24 cellular contexts compared by ENCODE assay signal in genomic region chr10:69870591-69870990, GRCh38.
"Had no signal": no experiment of that assay in that cellular context is flagged by ENCODE, and none has a peak within 500 bp of the region (broad histone marks: within the 10 kb centered on the region; RNA-seq: fewer than 3 reads in every experiment).

No MANE protein-coding gene starts in this region.

- DNase-seq: activated B cell treated with CpG ODN at 0.5 μM for 24 hours; activated CD4-positive, alpha-beta T cell treated with anti-CD3 and anti-CD28 coated beads for 1 hour; activated CD4-positive, alpha-beta T cell treated with anti-CD3 and anti-CD28 coated beads, Interleukin-2, amount 10 ng/mL, durations not matched to agents 24 days and 14 days; activated CD4-positive, alpha-beta T cell treated with anti-CD3 and anti-CD28 coated beads, Interleukin-2, amount 50 U/mL, for 48 hours; activated CD8-positive, alpha-beta memory T cell treated with anti-CD3 and anti-CD28 coated beads, Interleukin-2, amount 10 ng/mL, durations not matched to agents 7 days and 5 days; activated effector memory CD4-positive, alpha-beta T cell treated with Interleukin-2 at 50 U/mL for 16 hours; activated naive CD4-positive, alpha-beta T cell; activated naive CD8-positive, alpha-beta T cell treated with anti-CD3 and anti-CD28 coated beads, Interleukin-2, amount 50 U/mL, for 24 hours; activated T-cell treated with anti-CD3 and anti-CD28 coated beads, Interleukin-2, amount 50 U/mL, for 24 hours; amniotic stem cell; KG1; NCI-H1048; NCI-H1417 treated with DMSO at 0.1 percent for 48 hours; NCI-H1694; NCI-H2029; NCI-H446; NCI-H524; SIG-M5; T-helper 17 cell; T-helper 9 cell had no signal

- ATAC-seq: activated CD8-positive, alpha-beta memory T cell treated with anti-CD3 and anti-CD28 coated beads, Interleukin-2, amount 10 ng/mL, durations not matched to agents 7 days and 5 days; activated naive CD8-positive, alpha-beta T cell treated with anti-CD3 and anti-CD28 coated beads, Interleukin-2, amount 50 U/mL, for 24 hours; T-helper 17 cell had no signal

- H3K4me3 ChIP-seq: cardiac muscle cell had no signal

- H3K36me3 ChIP-seq: cardiac muscle cell had no signal

- H3K36me3 Mint-ChIP-seq: activated CD8-positive, alpha-beta memory T cell treated with anti-CD3 and anti-CD28 coated beads, Interleukin-2, amount 10 ng/mL, durations not matched to agents 7 days and 5 days; activated naive CD4-positive, alpha-beta T cell treated with anti-CD3 and anti-CD28 coated beads, Interleukin-2, amount 50 U/mL, for 24 hours; brain had no signal

- H3K9me3 Mint-ChIP-seq: activated B cell treated with CpG ODN at 0.5 μM for 24 hours; activated CD4-positive, alpha-beta T cell treated with anti-CD3 and anti-CD28 coated beads, Interleukin-2, amount 10 ng/mL, durations not matched to agents 24 days and 14 days; activated naive CD4-positive, alpha-beta T cell treated with anti-CD3 and anti-CD28 coated beads, Interleukin-2, amount 50 U/mL, for 24 hours; activated naive CD8-positive, alpha-beta T cell treated with anti-CD3 and anti-CD28 coated beads, Interleukin-2, amount 50 U/mL, for 24 hours; activated T-cell treated with anti-CD3 and anti-CD28 coated beads, Interleukin-2, amount 50 U/mL, for 24 hours; activated T-helper 1 cell treated with anti-CD3 and anti-CD28 coated beads, Interleukin-12 subunit alpha, Interleukin-12 subunit beta, Interleukin-2, Interleukin-4 antibody, amounts not matched to agents 30 ng/mL and 10 ng/mL and 1 ng/mL, durations not matched to agents 14 hours and 24 hours and 36 hours; brain had no signal

- H3K27me3 ChIP-seq: cardiac muscle cell had no signal

- H3K27ac Mint-ChIP-seq: activated B cell treated with CpG ODN at 0.5 μM for 24 hours; activated CD4-positive, alpha-beta T cell treated with anti-CD3 and anti-CD28 coated beads, Interleukin-2, amount 10 ng/mL, durations not matched to agents 24 days and 14 days; activated CD8-positive, alpha-beta memory T cell treated with anti-CD3 and anti-CD28 coated beads, Interleukin-2, amount 10 ng/mL, durations not matched to agents 7 days and 5 days; activated naive CD4-positive, alpha-beta T cell treated with anti-CD3 and anti-CD28 coated beads, Interleukin-2, amount 50 U/mL, for 24 hours; activated naive CD8-positive, alpha-beta T cell treated with anti-CD3 and anti-CD28 coated beads, Interleukin-2, amount 50 U/mL, for 24 hours; activated T-cell treated with anti-CD3 and anti-CD28 coated beads, Interleukin-2, amount 50 U/mL, for 24 hours; activated T-helper 1 cell treated with anti-CD3 and anti-CD28 coated beads, Interleukin-12 subunit alpha, Interleukin-12 subunit beta, Interleukin-2, Interleukin-4 antibody, amounts not matched to agents 30 ng/mL and 10 ng/mL and 1 ng/mL, durations not matched to agents 14 hours and 24 hours and 36 hours; T-helper 17 cell had no signal
